1 cellular context compared by ENCODE assay signal in the genomic region with DNA sequence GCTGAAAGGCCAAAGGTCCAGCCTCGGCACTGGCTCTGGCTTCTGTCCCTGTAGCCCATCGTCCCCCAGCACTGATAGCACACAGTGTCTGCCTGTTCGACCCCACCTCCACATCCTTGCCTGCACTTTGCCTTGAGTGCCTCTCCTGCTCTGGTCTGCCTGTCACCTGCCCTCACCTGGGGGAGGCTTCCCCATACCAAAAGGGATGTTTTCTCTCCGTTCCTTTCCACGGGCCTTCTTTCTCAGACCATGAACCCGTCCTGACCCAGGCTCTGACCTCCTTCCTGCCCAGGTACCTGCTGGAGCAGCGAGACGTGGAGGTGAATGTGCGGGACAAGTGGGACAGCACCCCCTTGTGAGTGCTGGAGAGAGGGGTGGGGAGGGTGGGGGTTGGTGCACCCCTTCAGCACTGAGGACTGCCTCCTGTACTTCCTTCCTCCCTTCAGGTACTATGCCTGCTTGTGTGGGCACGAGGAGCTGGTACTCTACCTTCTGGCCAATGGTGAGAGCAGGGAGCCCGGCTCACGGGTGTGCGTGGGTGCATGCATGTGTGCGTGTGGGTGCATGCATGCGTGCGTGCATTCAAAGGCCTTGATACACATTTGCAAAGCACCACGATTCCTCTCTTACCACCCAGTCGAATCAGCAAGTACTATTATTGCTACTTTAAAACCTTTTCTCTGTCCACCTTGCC.
TF ChIP-seq lines count a peak whose summit lies in the region.

No MANE protein-coding gene starts in this region.

TF ChIP-seq in GM12878, 131 proteins besides CTCF, POLR2A, EP300 and RAD21 (continued from another document):
- TF ChIP-seq, protein P1, sequence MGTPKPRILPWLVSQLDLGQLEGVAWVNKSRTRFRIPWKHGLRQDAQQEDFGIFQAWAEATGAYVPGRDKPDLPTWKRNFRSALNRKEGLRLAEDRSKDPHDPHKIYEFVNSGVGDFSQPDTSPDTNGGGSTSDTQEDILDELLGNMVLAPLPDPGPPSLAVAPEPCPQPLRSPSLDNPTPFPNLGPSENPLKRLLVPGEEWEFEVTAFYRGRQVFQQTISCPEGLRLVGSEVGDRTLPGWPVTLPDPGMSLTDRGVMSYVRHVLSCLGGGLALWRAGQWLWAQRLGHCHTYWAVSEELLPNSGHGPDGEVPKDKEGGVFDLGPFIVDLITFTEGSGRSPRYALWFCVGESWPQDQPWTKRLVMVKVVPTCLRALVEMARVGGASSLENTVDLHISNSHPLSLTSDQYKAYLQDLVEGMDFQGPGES (IDR thresholded peaks at IDR 0.05): no peak
- no peak for TF ChIP-seq BACH1 (IDR thresholded peaks at IDR 0.05; ENCODE audit: borderline replicate concordance)
- no peak for TF ChIP-seq CHD2 (IDR thresholded peaks at IDR 0.05; ENCODE audit: borderline replicate concordance, low read depth, low read length)
